11 cellular contexts compared by ENCODE assay signal in genomic region chrX:20595928-20596550, GRCh38.
DNase-seq lines count a peak whose midpoint lies in the region; ATAC-seq and TF ChIP-seq lines count a peak whose summit lies in the region.
"Had no signal": no experiment of that assay in that cellular context is flagged by ENCODE, and none has a peak within 500 bp of the region (broad histone marks: within the 10 kb centered on the region; RNA-seq: fewer than 3 reads in every experiment).

No MANE protein-coding gene starts in this region.

- H3K4me3 ChIP-seq in breast epithelium: no peak overlapping the region
- no peak overlapping the region for H3K4me3 ChIP-seq in left lung
- H3K4me3 ChIP-seq in suprapubic skin: no peak overlapping the region
- H3K4me3 ChIP-seq: gastrocnemius medialis had no signal

- H3K4me1 ChIP-seq in breast epithelium (no peaks in the 10 kb centered on the region), left lung (no peaks in the 10 kb centered on the region), suprapubic skin (peaks cover 5% of the 10 kb centered on the region)
- H3K4me1 ChIP-seq: gastrocnemius medialis had no signal

- no TSS peak for BruUV-seq in MCF 10A (replicated peaks; lab: Mats Ljungman, UMichigan)

- CTCF ChIA-PET in MCF 10A (lab: Yijun Ruan, JAX): interaction anchor here (0.5 to 0.8 kb wide), 3 partner anchors 477 to 845 kb away, joined by 3 read pairs; no protein-coding TSS in a partner anchor

- no peaks in the 10 kb centered on the region for H3K27me3 Mint-ChIP-seq in MCF 10A (ENCODE audit: insufficient read depth, unreplicated experiment)
- H3K27me3 Mint-ChIP-seq in activated T-cell treated with anti-CD3 and anti-CD28 coated beads, Interleukin-2, amount 50 U/mL, for 24 hours: peaks cover 64% of the 10 kb centered on the region

- H3K36me3 ChIP-seq in breast epithelium (no peaks in the 10 kb centered on the region), left lung (no peaks in the 10 kb centered on the region), suprapubic skin (no peaks in the 10 kb centered on the region)
- H3K36me3 ChIP-seq: gastrocnemius medialis had no signal

- TF ChIP-seq CTCF in MCF 10A (IDR thresholded peaks at IDR 0.05; ENCODE audit: unreplicated experiment) (no peak), breast epithelium (IDR thresholded peaks at IDR 0.05) (no peak), left lung (IDR thresholded peaks at IDR 0.05) (no peak), suprapubic skin (IDR thresholded peaks at IDR 0.05) (no peak)

- ATAC-seq in left lung: peak; percentile 34
- ATAC-seq: gastrocnemius medialis had no signal

- peak overlapping the region; percentile 17 for H3K4me3 Mint-ChIP-seq in MCF 10A (ENCODE audit: unreplicated experiment)
- no peak overlapping the region for H3K4me3 Mint-ChIP-seq in activated T-cell treated with anti-CD3 and anti-CD28 coated beads, Interleukin-2, amount 50 U/mL, for 24 hours
- H3K4me3 Mint-ChIP-seq: CD4-positive, CD25-positive, alpha-beta regulatory T cell had no signal

- H3K4me1 Mint-ChIP-seq in MCF 10A (ENCODE audit: insufficient read depth, unreplicated experiment): peaks cover 12% of the 10 kb centered on the region
- H3K4me1 Mint-ChIP-seq in activated T-cell treated with anti-CD3 and anti-CD28 coated beads, Interleukin-2, amount 50 U/mL, for 24 hours (ENCODE audit: low read depth): peaks cover 30% of the 10 kb centered on the region
- H3K4me1 Mint-ChIP-seq: CD4-positive, CD25-positive, alpha-beta regulatory T cell had no signal

- POLR2A ChIA-PET in MCF 10A (lab: Yijun Ruan, JAX): no interaction called here

- 69% methylated on average over 5 of the region's 6 CpGs for WGBS in suprapubic skin

- peak overlapping the region; percentile 82 for H3K27ac Mint-ChIP-seq in MCF 10A (ENCODE audit: low read depth, unreplicated experiment)
- H3K27ac Mint-ChIP-seq in activated T-cell treated with anti-CD3 and anti-CD28 coated beads, Interleukin-2, amount 50 U/mL, for 24 hours: peak overlapping the region; percentile 83
- H3K27ac Mint-ChIP-seq: CD4-positive, CD25-positive, alpha-beta regulatory T cell had no signal

- H3K9me3 ChIP-seq in breast epithelium (no peaks in the 10 kb centered on the region), left lung (no peaks in the 10 kb centered on the region), suprapubic skin (no peaks in the 10 kb centered on the region)
- H3K9me3 ChIP-seq: gastrocnemius medialis had no signal

- intact Hi-C loops in MCF 10A (cut with micrococcal nuclease) (no loop called here), breast epithelium (cut with DNase I; ENCODE audit: low total_unique reads) (no loop called here), left lung (cut with DNase I) (no loop called here)

- H3K27me3 ChIP-seq in breast epithelium: peaks cover 0 to 30% of the 10 kb centered on the region in 2 donors
- H3K27me3 ChIP-seq in left lung: peaks cover 0 to 4% of the 10 kb centered on the region in 2 donors
- no peaks in the 10 kb centered on the region for H3K27me3 ChIP-seq in suprapubic skin
- H3K27me3 ChIP-seq: gastrocnemius medialis had no signal

- H3K27ac ChIP-seq in breast epithelium: no peak overlapping the region
- H3K27ac ChIP-seq in left lung: no peak overlapping the region
- peak overlapping the region; percentile 65 for H3K27ac ChIP-seq in suprapubic skin
- H3K27ac ChIP-seq: gastrocnemius medialis had no signal

- peaks cover 2% of the 10 kb centered on the region for H3K9me3 Mint-ChIP-seq in MCF 10A (ENCODE audit: unreplicated experiment)
- no peaks in the 10 kb centered on the region for H3K9me3 Mint-ChIP-seq in activated T-cell treated with anti-CD3 and anti-CD28 coated beads, Interleukin-2, amount 50 U/mL, for 24 hours
- H3K9me3 Mint-ChIP-seq: CD4-positive, CD25-positive, alpha-beta regulatory T cell had no signal

- H3K36me3 Mint-ChIP-seq in MCF 10A (ENCODE audit: insufficient read depth, unreplicated experiment): no peaks in the 10 kb centered on the region
- no peaks in the 10 kb centered on the region for H3K36me3 Mint-ChIP-seq in activated T-cell treated with anti-CD3 and anti-CD28 coated beads, Interleukin-2, amount 50 U/mL, for 24 hours (ENCODE audit: low read depth)
- H3K36me3 Mint-ChIP-seq: CD4-positive, CD25-positive, alpha-beta regulatory T cell had no signal

- DNase-seq in MCF 10A (ENCODE audit: unreplicated experiment) (peak; percentile 52), breast epithelium (ENCODE audit: low spot score in 2 of 2) (no peak), left lung (no peak), suprapubic skin (ENCODE audit: low spot score in 2 of 2) (no peak), SK-N-DZ (ENCODE audit: low spot score) (no peak), NCI-H69 (lab: John Stamatoyannopoulos, UW) (no peak), cerebellar cortex (ENCODE audit: low spot score) (no peak)
- DNase-seq in activated T-cell treated with anti-CD3 and anti-CD28 coated beads, Interleukin-2, amount 50 U/mL, for 24 hours: peak; percentile 50
- DNase-seq: CD4-positive, CD25-positive, alpha-beta regulatory T cell; gastrocnemius medialis; MV-4-11 had no signal

- no peak for TF ChIP-seq EP300 in suprapubic skin (IDR thresholded peaks at IDR 0.05)

- TF ChIP-seq POLR2A in breast epithelium (IDR thresholded peaks at IDR 0.05) (no peak), suprapubic skin (IDR thresholded peaks at IDR 0.05) (no peak)

Comparison
In these comparisons a context has a peak if more than half of its experiments do, and no peak if none do; other contexts are left out.
1. DNase-seq: peak in MCF 10A (single experiment) and activated T-cell treated with anti-CD3 and anti-CD28 coated beads, Interleukin-2, amount 50 U/mL, for 24 hours (single experiment); none in breast epithelium (0 of 2), left lung (0 of 2), suprapubic skin (0 of 2), SK-N-DZ (single experiment), NCI-H69 (single experiment) and cerebellar cortex (single experiment).